Comparison of ENCODE assay signal across 34 cellular contexts in genomic region chr21:27292851-27293638, GRCh38.
"Had no signal": no experiment of that assay in that cellular context is flagged by ENCODE, and none has a peak within 500 bp of the region (broad histone marks: within the 10 kb centered on the region; RNA-seq: fewer than 3 reads in every experiment).

No MANE protein-coding gene starts in this region.

- H3K27ac ChIP-seq: adrenal gland, body of pancreas, brain microvascular endothelial cell, breast epithelium, VCaP had no signal

- H3K36me3 ChIP-seq: adrenal gland, brain microvascular endothelial cell, breast epithelium had no signal

- DNase-seq: activated B cell treated with CpG ODN at 0.5 μM for 24 hours; activated CD4-positive, alpha-beta memory T cell treated with anti-CD3 and anti-CD28 coated beads for 36 hours; activated CD4-positive, alpha-beta T cell treated with anti-CD3 and anti-CD28 coated beads for 4 hours; activated CD4-positive, alpha-beta T cell treated with anti-CD3 and anti-CD28 coated beads, Interleukin-2, amount 10 ng/mL, durations not matched to agents 24 days and 14 days; activated CD4-positive, alpha-beta T cell treated with anti-CD3 and anti-CD28 coated beads, Interleukin-2, amount 50 U/mL, for 1 hour; activated CD4-positive, alpha-beta T cell treated with anti-CD3 and anti-CD28 coated beads, Interleukin-2, amount 50 U/mL, for 4 hours; activated CD4-positive, CD25-positive, alpha-beta regulatory T cell treated with anti-CD3 and anti-CD28 coated beads, Interleukin-2, amount 50 U/mL, for 72 hours; activated CD8-positive, alpha-beta memory T cell treated with anti-CD3 and anti-CD28 coated beads, Interleukin-2, amount 50 U/mL, for 4 hours; activated CD8-positive, alpha-beta T cell treated with anti-CD3 and anti-CD28 coated beads for 36 hours; activated effector memory CD4-positive, alpha-beta T cell treated with anti-CD3 and anti-CD28 coated beads, Interleukin-2, amount 50 U/mL, for 16 hours; activated gamma-delta T cell treated with Interleukin-2 at 50 U/mL for 16 hours; activated naive CD4-positive, alpha-beta T cell; activated naive CD4-positive, alpha-beta T cell treated with anti-CD3 and anti-CD28 coated beads for 36 hours; activated naive CD4-positive, alpha-beta T cell treated with anti-CD3 and anti-CD28 coated beads, Interleukin-2, amount 50 U/mL, for 16 hours; activated naive CD8-positive, alpha-beta T cell treated with anti-CD3 and anti-CD28 coated beads for 36 hours; activated T-cell treated with anti-CD3 and anti-CD28 coated beads for 4 hours; activated T-cell treated with anti-CD3 and anti-CD28 coated beads, Interleukin-2, amount 50 U/mL, for 1 hour; activated T-cell treated with anti-CD3 and anti-CD28 coated beads, Interleukin-2, amount 50 U/mL, for 4 hours; activated T-cell treated with anti-CD3 and anti-CD28 coated beads, Interleukin-2, amount 50 U/mL, for 72 hours; adrenal gland; amniotic stem cell; aorta; body of pancreas; brain microvascular endothelial cell; central memory CD4-positive, alpha-beta T cell; T-helper 2 cell; T-helper 9 cell had no signal

- H3K9me3 ChIP-seq: adrenal gland, body of pancreas had no signal

- H3K27me3 ChIP-seq: adrenal gland, body of pancreas, brain microvascular endothelial cell, breast epithelium had no signal

- H3K27ac Mint-ChIP-seq: activated B cell treated with CpG ODN at 0.5 μM for 24 hours; activated CD4-positive, alpha-beta memory T cell treated with anti-CD3 and anti-CD28 coated beads for 36 hours; activated CD4-positive, alpha-beta T cell treated with anti-CD3 and anti-CD28 coated beads, Interleukin-2, amount 10 ng/mL, durations not matched to agents 24 days and 14 days; activated CD8-positive, alpha-beta T cell treated with anti-CD3 and anti-CD28 coated beads for 36 hours; activated naive CD4-positive, alpha-beta T cell treated with anti-CD3 and anti-CD28 coated beads for 36 hours; activated naive CD4-positive, alpha-beta T cell treated with anti-CD3 and anti-CD28 coated beads, Interleukin-2, amount 50 U/mL, for 72 hours; activated naive CD8-positive, alpha-beta T cell treated with anti-CD3 and anti-CD28 coated beads for 36 hours; activated T-cell treated with anti-CD3 and anti-CD28 coated beads, Interleukin-2, amount 50 U/mL, for 72 hours; activated T-helper 1 cell treated with anti-CD3 and anti-CD28 coated beads, Interleukin-12 subunit alpha, Interleukin-12 subunit beta, Interleukin-2, Interleukin-4 antibody, amounts not matched to agents 30 ng/mL and 10 ng/mL and 1 ng/mL, durations not matched to agents 14 hours and 24 hours and 36 hours; activated T-helper 17 cell treated with anti-CD3 and anti-CD28 coated beads, Interleukin-2, amount 50 U/mL, for 72 hours; T-helper 1 cell treated with Interleukin-12 subunit alpha and Interleukin-12 subunit beta and Interleukin-4 antibody, amounts not matched to agents 30 μg/mL and 1 μg/mL, for 36 hours; T-helper 2 cell treated with Interferon-gamma antibody and Interleukin-4, amounts not matched to agents 5 μg/mL and 100 μg/mL, for 36 hours had no signal

- H3K4me3 ChIP-seq: adrenal gland, body of pancreas, breast epithelium had no signal

- H3K36me3 Mint-ChIP-seq: activated CD4-positive, alpha-beta memory T cell treated with anti-CD3 and anti-CD28 coated beads for 36 hours; activated naive CD4-positive, alpha-beta T cell treated with anti-CD3 and anti-CD28 coated beads, Interleukin-2, amount 50 U/mL, for 72 hours; activated naive CD8-positive, alpha-beta T cell treated with anti-CD3 and anti-CD28 coated beads for 36 hours had no signal

- H3K4me1 Mint-ChIP-seq: activated B cell treated with CpG ODN at 0.5 μM for 24 hours; activated CD4-positive, alpha-beta T cell treated with anti-CD3 and anti-CD28 coated beads, Interleukin-2, amount 10 ng/mL, durations not matched to agents 24 days and 14 days; activated naive CD8-positive, alpha-beta T cell treated with anti-CD3 and anti-CD28 coated beads for 36 hours; activated T-helper 17 cell treated with anti-CD3 and anti-CD28 coated beads, Interleukin-2, amount 50 U/mL, for 72 hours had no signal

- H3K4me3 Mint-ChIP-seq: activated B cell treated with CpG ODN at 0.5 μM for 24 hours; activated CD4-positive, alpha-beta memory T cell treated with anti-CD3 and anti-CD28 coated beads for 36 hours; activated CD4-positive, alpha-beta T cell treated with anti-CD3 and anti-CD28 coated beads, Interleukin-2, amount 10 ng/mL, durations not matched to agents 24 days and 14 days; activated CD8-positive, alpha-beta T cell treated with anti-CD3 and anti-CD28 coated beads for 36 hours; activated naive CD4-positive, alpha-beta T cell treated with anti-CD3 and anti-CD28 coated beads for 36 hours; activated naive CD8-positive, alpha-beta T cell treated with anti-CD3 and anti-CD28 coated beads for 36 hours; activated T-cell treated with anti-CD3 and anti-CD28 coated beads, Interleukin-2, amount 50 U/mL, for 4 hours; activated T-cell treated with anti-CD3 and anti-CD28 coated beads, Interleukin-2, amount 50 U/mL, for 72 hours; activated T-helper 1 cell treated with anti-CD3 and anti-CD28 coated beads, Interleukin-12 subunit alpha, Interleukin-12 subunit beta, Interleukin-2, Interleukin-4 antibody, amounts not matched to agents 30 ng/mL and 10 ng/mL and 1 ng/mL, durations not matched to agents 14 hours and 24 hours and 36 hours; activated T-helper 17 cell treated with anti-CD3 and anti-CD28 coated beads, Interleukin-2, amount 50 U/mL, for 72 hours; T-helper 1 cell treated with Interleukin-12 subunit alpha and Interleukin-12 subunit beta and Interleukin-4 antibody, amounts not matched to agents 30 μg/mL and 1 μg/mL, for 36 hours; T-helper 2 cell treated with Interferon-gamma antibody and Interleukin-4, amounts not matched to agents 5 μg/mL and 100 μg/mL, for 36 hours had no signal

- ATAC-seq: activated CD8-positive, alpha-beta T cell treated with anti-CD3 and anti-CD28 coated beads for 36 hours; activated naive CD4-positive, alpha-beta T cell treated with anti-CD3 and anti-CD28 coated beads, Interleukin-2, amount 50 U/mL, for 72 hours; activated T-cell treated with anti-CD3 and anti-CD28 coated beads, Interleukin-2, amount 50 U/mL, for 4 hours; activated T-cell treated with anti-CD3 and anti-CD28 coated beads, Interleukin-2, amount 50 U/mL, for 72 hours; activated T-helper 17 cell treated with anti-CD3 and anti-CD28 coated beads, Interleukin-2, amount 50 U/mL, for 72 hours; body of pancreas had no signal

- H3K4me1 ChIP-seq: breast epithelium had no signal

- H3K27me3 Mint-ChIP-seq: activated B cell treated with CpG ODN at 0.5 μM for 24 hours; activated CD4-positive, alpha-beta memory T cell treated with anti-CD3 and anti-CD28 coated beads for 36 hours; activated CD4-positive, alpha-beta T cell treated with anti-CD3 and anti-CD28 coated beads, Interleukin-2, amount 10 ng/mL, durations not matched to agents 24 days and 14 days; activated CD8-positive, alpha-beta T cell treated with anti-CD3 and anti-CD28 coated beads for 36 hours; activated naive CD8-positive, alpha-beta T cell treated with anti-CD3 and anti-CD28 coated beads for 36 hours; activated T-helper 17 cell treated with anti-CD3 and anti-CD28 coated beads, Interleukin-2, amount 50 U/mL, for 72 hours had no signal
